In genomic region chr10:71857934-71858890, GRCh38 we compare ENCODE assay signal across 18 cellular contexts. TPM values are rescaled to one million over a fixed set of nuclear protein-coding genes. Genes with fewer than 3 reads are reported as not detected.
DNase-seq lines count a peak whose midpoint lies in the region; ATAC-seq, FAIRE-seq and TF ChIP-seq lines count a peak whose summit lies in the region.
"Had no signal": no experiment of that assay in that cellular context is flagged by ENCODE, and none has a peak within 500 bp of the region (broad histone marks: within the 10 kb centered on the region; RNA-seq: fewer than 3 reads in every experiment).

No MANE protein-coding gene starts in this region.

- H3K4me3 ChIP-seq in GM12878, result no peak overlapping the region
- no peak overlapping the region for H3K4me3 ChIP-seq in lower lobe of right lung
- no peak overlapping the region for H3K4me3 ChIP-seq in upper lobe of right lung
- no peak overlapping the region for H3K4me3 ChIP-seq in CD8-positive, alpha-beta memory T cell (ENCODE audit: low read length)
- H3K4me3 ChIP-seq: mucosa of descending colon, uterus had no signal

- no peak for TF ChIP-seq CTCF in GM12878 (IDR thresholded peaks at IDR 0.05 in 2 of 3, conservative IDR thresholded peaks at IDR 0.05 in 1 of 3; ENCODE audit: control insufficient read depth in 2 of 3, extremely low read depth in 1 of 3, insufficient read depth in 1 of 3, low read depth in 3 of 3, low read length in 3 of 3)
- TF ChIP-seq CTCF in lower lobe of right lung (IDR thresholded peaks at IDR 0.05), result no peak
- TF ChIP-seq CTCF in upper lobe of right lung (IDR thresholded peaks at IDR 0.05), result no peak

- H3K4me3 Mint-ChIP-seq in CD8-positive, alpha-beta memory T cell, result no peak overlapping the region

- RAD21 ChIA-PET in GM12878 (lab: Charles Lee; ENCODE audit: unreplicated experiment), result no interaction called here

- no peaks in the 10 kb centered on the region for H3K27me3 Mint-ChIP-seq in CD8-positive, alpha-beta memory T cell

- peaks cover 19% of the 10 kb centered on the region for H3K4me1 ChIP-seq in GM12878 (ENCODE audit: control insufficient read depth, insufficient read depth, low read length)
- H3K4me1 ChIP-seq in lower lobe of right lung, result peaks cover 20% of the 10 kb centered on the region
- H3K4me1 ChIP-seq in upper lobe of right lung, result peaks cover 16% of the 10 kb centered on the region
- no peaks in the 10 kb centered on the region for H3K4me1 ChIP-seq in CD8-positive, alpha-beta memory T cell (ENCODE audit: insufficient read depth, low read length)

- TF ChIP-seq RAD21 in GM12878 (IDR thresholded peaks at IDR 0.05; ENCODE audit: insufficient read depth, low read depth, low read length), result no peak

- no peak overlapping the region for H3K4me2 ChIP-seq in GM12878 (ENCODE audit: control insufficient read depth, insufficient read depth)

- H3K9me3 ChIP-seq in GM12878 (replicated peaks; ENCODE audit: control insufficient read depth, insufficient read depth, low read length), result no peaks in the 10 kb centered on the region
- no peaks in the 10 kb centered on the region for H3K9me3 ChIP-seq in lower lobe of right lung
- no peaks in the 10 kb centered on the region for H3K9me3 ChIP-seq in upper lobe of right lung
- no peaks in the 10 kb centered on the region for H3K9me3 ChIP-seq in CD8-positive, alpha-beta memory T cell (ENCODE audit: low read length)
- H3K9me3 ChIP-seq: mucosa of descending colon, uterus had no signal

- CTCF ChIA-PET in GM12878 (lab: Yijun Ruan, JAX), result interaction anchor here (2.3 kb wide), 1 partner anchor 21 kb away, joined by 9 read pairs; no protein-coding TSS in a partner anchor
- CTCF ChIA-PET in CD8-positive, alpha-beta memory T cell (lab: Charles Lee), result no interaction called here

- H3K27ac Mint-ChIP-seq in CD8-positive, alpha-beta memory T cell, result no peak overlapping the region

- H3K27me3 ChIP-seq in GM12878 (replicated peaks in 1 of 2; ENCODE audit: control insufficient read depth in 2 of 2, insufficient read depth in 2 of 2, low read length in 1 of 2) (no peaks in the 10 kb centered on the region), lower lobe of right lung (ENCODE audit: low read depth) (no peaks in the 10 kb centered on the region), upper lobe of right lung (no peaks in the 10 kb centered on the region)
- H3K27me3 ChIP-seq in CD8-positive, alpha-beta memory T cell (ENCODE audit: insufficient read depth, low read length, poor library complexity, severe bottlenecking), result no peaks in the 10 kb centered on the region
- H3K27me3 ChIP-seq: uterus had no signal

- H3K79me2 ChIP-seq in GM12878 (ENCODE audit: control insufficient read depth, insufficient read depth, low read length), result no peaks in the 10 kb centered on the region

- no peaks in the 10 kb centered on the region for H3K9me3 Mint-ChIP-seq in CD8-positive, alpha-beta memory T cell

- no TSS peak for BruUV-seq in GM12878 (replicated peaks; lab: Mats Ljungman, UMichigan)

- no peaks in the 10 kb centered on the region for H3K4me1 Mint-ChIP-seq in CD8-positive, alpha-beta memory T cell

- H3K36me3 Mint-ChIP-seq in CD8-positive, alpha-beta memory T cell, result no peaks in the 10 kb centered on the region

- no peaks in the 10 kb centered on the region for H3K36me3 ChIP-seq in GM12878 (ENCODE audit: control insufficient read depth in 2 of 2, insufficient read depth in 2 of 2, low read length in 1 of 2)
- H3K36me3 ChIP-seq in lower lobe of right lung, result no peaks in the 10 kb centered on the region
- no peaks in the 10 kb centered on the region for H3K36me3 ChIP-seq in upper lobe of right lung
- no peaks in the 10 kb centered on the region for H3K36me3 ChIP-seq in CD8-positive, alpha-beta memory T cell (ENCODE audit: insufficient read depth, low read length)
- H3K36me3 ChIP-seq: uterus had no signal

- SMC1A ChIA-PET in GM12878 (lab: Charles Lee; ENCODE audit: uncharacterized antibody, unreplicated experiment), result interaction anchor here (1.8 to 2.3 kb wide), 2 partner anchors 23 to 38 kb away, joined by 5 to 8 read pairs; no protein-coding TSS in a partner anchor

- TF ChIP-seq POLR2A in GM12878 (IDR thresholded peaks at IDR 0.05; ENCODE audit: low read depth, low read length), result no peak

- no peak for FAIRE-seq in GM12878 (lab: Jason Lieb, UNC)
- FAIRE-seq: astrocyte, islet of Langerhans had no signal

- H4K20me1 ChIP-seq in GM12878 (ENCODE audit: control insufficient read depth, insufficient read depth), result no peaks in the 10 kb centered on the region

- intact Hi-C loops in GM12878 (cut with micrococcal nuclease; ENCODE audit: unreplicated experiment) (no loop called here), lower lobe of right lung (cut with DNase I) (no loop called here), upper lobe of right lung (cut with DNase I) (no loop called here)

- no peak for TF ChIP-seq EP300 in GM12878 (IDR thresholded peaks at IDR 0.05; ENCODE audit: borderline replicate concordance in 1 of 2, control insufficient read depth in 1 of 2, low read depth in 2 of 2, low read length in 2 of 2)

- H3K27ac ChIP-seq in GM12878 (ENCODE audit: control insufficient read depth, insufficient read depth) (no peak overlapping the region), lower lobe of right lung (no peak overlapping the region), upper lobe of right lung (no peak overlapping the region)
- no peak overlapping the region for H3K27ac ChIP-seq in CD8-positive, alpha-beta memory T cell (ENCODE audit: low read depth, low read length)
- H3K27ac ChIP-seq: uterus had no signal

- peak; percentile 42 for DNase-seq in KBM-7
- no peak for DNase-seq in GM12878 (ENCODE audit: low read depth, low spot score)
- peak; percentile 86 for DNase-seq in lower lobe of right lung
- peak; percentile 86 for DNase-seq in upper lobe of right lung
- DNase-seq in D341Med (ENCODE audit: low spot score), result no peak
- no peak for DNase-seq in CD8-positive, alpha-beta memory T cell
- DNase-seq in dedifferentiated amniotic fluid mesenchymal stem cell (ENCODE audit: extremely low spot score), result no peak
- DNase-seq: activated CD4-positive, alpha-beta T cell treated with anti-CD3 and anti-CD28 coated beads, Interleukin-2, amount 50 U/mL, for 48 hours; activated naive CD4-positive, alpha-beta T cell treated with Interleukin-2 at 50 U/mL for 16 hours; AML-193; mucosa of descending colon; NCI-H1694; NCI-H345; occipital lobe; stimulated activated CD4-positive, alpha-beta T cell treated with anti-CD3 and anti-CD28 coated beads, Interleukin-2, amount 100 ng/mL, for 24 hours; uterus had no signal

- ATAC-seq in GM12878, result no peak
- peak; percentile 44 to 55 for ATAC-seq in lower lobe of right lung
- ATAC-seq in upper lobe of right lung, result peak; percentile 79
- ATAC-seq: mucosa of descending colon had no signal

- 62% methylated on average over 12 of the region's 12 CpGs for WGBS in GM12878 (ENCODE audit: insufficient coverage, insufficient replicate concordance, low lambda C conversion rate, missing lambda C conversion rate)

- H3K9ac ChIP-seq in GM12878 (ENCODE audit: control insufficient read depth, insufficient read depth, low read length), result no peak overlapping the region

- H2AFZ ChIP-seq in GM12878 (ENCODE audit: control insufficient read depth, low read depth, low read length), result no peak overlapping the region

- in situ Hi-C loops in KBM-7 (cut with MboI; ENCODE audit: low pct_unique_long_range_greater_than_20kb, low sequenced_read_pairs), result no loop called here
- in situ Hi-C loops in GM12878 (cut with MboI), result no loop called here

- POLR2A ChIA-PET in GM12878 (lab: Charles Lee), result no interaction called here
- POLR2A ChIA-PET in CD8-positive, alpha-beta memory T cell (lab: Charles Lee), result no interaction called here

TF ChIP-seq in GM12878, 131 proteins besides CTCF, POLR2A, EP300 and RAD21 (continues in another document):
- peak in 1 of 2 experiments; percentile 68; a peak in 1 of 4 replicates for TF ChIP-seq SRF (IDR thresholded peaks at IDR 0.05; ENCODE audit: low read depth in 2 of 2, low read length in 2 of 2)
- TF ChIP-seq NR2C2 (IDR thresholded peaks at IDR 0.05; ENCODE audit: borderline replicate concordance, control insufficient read depth, insufficient read length, low read depth), result peak; percentile 15
- TF ChIP-seq MLLT1 (IDR thresholded peaks at IDR 0.05), result peak; percentile 79

RNA-seq across cellular contexts. Expression of gene PSAP, which starts 7.2 kb away (rescaled TPM):
- 269 and 285 TPM in 2 replicates for total RNA-seq in GM12878 (2013; cell fraction: nucleolus; rRNA removed)
- total RNA-seq in GM12878 (2014; rRNA removed), result 287 and 299 TPM in 2 replicates
- total RNA-seq in GM12878 (2014; rRNA removed; fragmentation: Illumina TruSeq; extraction: Trizol), result 178 and 179 TPM in 2 replicates
- total RNA-seq in GM12878 (2021), result 336 and 346 TPM in 2 replicates
- polyA plus RNA-seq in GM12878 (2011; ENCODE audit: low read depth), result 193 TPM
- 190 and 232 TPM in 2 replicates for polyA plus RNA-seq in GM12878 (2011; rRNA removed)
- polyA plus RNA-seq in GM12878 (2011; cell fraction: cytosol; rRNA removed), result 284 and 288 TPM in 2 replicates
- polyA plus RNA-seq in GM12878 (2011; cell fraction: nucleus; rRNA removed), result 240 and 286 TPM in 2 replicates
- 258 and 314 TPM in 2 replicates for polyA plus RNA-seq in GM12878 (2012)
- 251 and 258 TPM in 2 replicates for polyA plus RNA-seq in GM12878 (2014; fragmentation: Illumina TruSeq; extraction: Trizol)
- polyA plus RNA-seq in GM12878 (2014; fragmentation: Nextera tagmentation; extraction: Ambion mirVana), result 100 to 1,000 TPM; 280 to 312 TPM
- polyA plus RNA-seq in GM12878 (2014; rRNA removed), result 309 and 310 TPM in 2 replicates
- 100 to 1,000 TPM; 275 to 291 TPM for polyA plus RNA-seq in GM12878 (2016; fragmentation: Nextera tagmentation; extraction: Ambion mirVana)
- polyA minus RNA-seq in GM12878 (2011; rRNA and poly(A)+ RNA removed), result 185 and 279 TPM in 2 replicates
- polyA minus RNA-seq in GM12878 (2011; cell fraction: cytosol; rRNA and poly(A)+ RNA removed), result 85.0 and 93.7 TPM in 2 replicates
- 43.9 and 51.0 TPM in 2 replicates for polyA minus RNA-seq in GM12878 (2011; cell fraction: nucleus; rRNA and poly(A)+ RNA removed)
- 2,019 TPM for total RNA-seq in lower lobe of right lung
- total RNA-seq in upper lobe of right lung, result 1,464 TPM
- 100 to 1,000 TPM; 115 to 119 TPM for total RNA-seq in CD8-positive, alpha-beta memory T cell
- 432 TPM for polyA plus RNA-seq in CD8-positive, alpha-beta memory T cell

Comparison
In these comparisons a context has a peak if more than half of its experiments do, and no peak if none do; other contexts are left out.
1. DNase-seq: peak in KBM-7 (single experiment), lower lobe of right lung (single experiment) and upper lobe of right lung (single experiment); none in GM12878 (single experiment), D341Med (single experiment), CD8-positive, alpha-beta memory T cell (0 of 5) and dedifferentiated amniotic fluid mesenchymal stem cell (single experiment).